Comparison of ENCODE assay signal across 18 cellular contexts in genomic region chr14:93018401-93018800, GRCh38.
DNase-seq lines count a peak whose midpoint lies in the region; ATAC-seq, FAIRE-seq and TF ChIP-seq lines count a peak whose summit lies in the region.
"Had no signal": no experiment of that assay in that cellular context is flagged by ENCODE, and none has a peak within 500 bp of the region (broad histone marks: within the 10 kb centered on the region; RNA-seq: fewer than 3 reads in every experiment).

No MANE protein-coding gene starts in this region.

- CTCF ChIA-PET in activated naive CD4-positive, alpha-beta T cell treated with anti-CD3 and anti-CD28 coated beads for 36 hours (lab: Charles Lee) = interaction anchor here (0.7 kb wide), 1 partner anchor 95 kb away, joined by 3 read pairs; no protein-coding TSS in a partner anchor
- CTCF ChIA-PET in PC-9 (lab: Charles Lee) = no interaction called here

- H3K36me3 ChIP-seq in right atrium auricular region (peaks cover 11% of the 10 kb centered on the region), uterus (no peaks in the 10 kb centered on the region), PC-9 (ENCODE audit: low read depth) (no peaks in the 10 kb centered on the region)

- no peaks in the 10 kb centered on the region for H3K9me2 ChIP-seq in PC-9 (ENCODE audit: insufficient read depth)

- no peaks in the 10 kb centered on the region for H3F3A ChIP-seq in PC-9 (ENCODE audit: insufficient read depth, low read depth)

- H2AFZ ChIP-seq in PC-9 = no peak overlapping the region

- H3K27ac Mint-ChIP-seq in neural crest cell (ENCODE audit: unreplicated experiment) = peak overlapping the region; percentile 62
- H3K27ac Mint-ChIP-seq in activated naive CD4-positive, alpha-beta T cell treated with anti-CD3 and anti-CD28 coated beads for 36 hours = no peak overlapping the region
- H3K27ac Mint-ChIP-seq: activated CD4-positive, alpha-beta T cell treated with anti-CD3 and anti-CD28 coated beads, Interleukin-2, amount 10 ng/mL, durations not matched to agents 7 days and 5 days had no signal

- H4K20me1 ChIP-seq in PC-9 (ENCODE audit: insufficient read depth) = no peaks in the 10 kb centered on the region

- intact Hi-C loops in Right ventricle myocardium superior (cut with DNase I) = no loop called here
- intact Hi-C loops in uterus (cut with DNase I; ENCODE audit: low total_unique reads) = no loop called here
- intact Hi-C loops in activated naive CD4-positive, alpha-beta T cell treated with anti-CD3 and anti-CD28 coated beads for 36 hours (cut with micrococcal nuclease) = no loop called here
- intact Hi-C loops in PC-9 (cut with micrococcal nuclease; ENCODE audit: unreplicated experiment) = no loop called here

- H3K4me3 Mint-ChIP-seq in neural crest cell = no peak overlapping the region
- no peak overlapping the region for H3K4me3 Mint-ChIP-seq in activated naive CD4-positive, alpha-beta T cell treated with anti-CD3 and anti-CD28 coated beads for 36 hours
- H3K4me3 Mint-ChIP-seq: activated CD4-positive, alpha-beta T cell treated with anti-CD3 and anti-CD28 coated beads, Interleukin-2, amount 10 ng/mL, durations not matched to agents 7 days and 5 days; activated naive CD4-positive, alpha-beta T cell treated with anti-CD3 and anti-CD28 coated beads, Interleukin-2, amount 10 ng/mL, durations not matched to agents 7 days and 5 days; CD4-positive, alpha-beta memory T cell had no signal

- peak overlapping the region; percentile 63 to 70 for H3K27ac ChIP-seq in right atrium auricular region
- H3K27ac ChIP-seq in uterus = peak overlapping the region; percentile 79 to 91
- no peak overlapping the region for H3K27ac ChIP-seq in PC-9

- BruUV-seq in PC-9 (replicated peaks; lab: Mats Ljungman, UMichigan) = no TSS peak

- H3K4me1 ChIP-seq in right atrium auricular region (peaks cover 0 to 77% of the 10 kb centered on the region in 2 donors), uterus (peaks cover 0 to 36% of the 10 kb centered on the region in 2 donors), PC-9 (replicated peaks; ENCODE audit: insufficient read depth) (peaks cover 6% of the 10 kb centered on the region; the same call in 1 of the 2 replicates)

- ATAC-seq in Right ventricle myocardium superior (ENCODE audit: poor library complexity) = no peak
- ATAC-seq: HCT116, left cardiac atrium had no signal

- no peak for TF ChIP-seq POLR2A in uterus (IDR thresholded peaks at IDR 0.05)

- no peak overlapping the region for H3K4me2 ChIP-seq in PC-9

- TF ChIP-seq CTCF in right atrium auricular region (IDR thresholded peaks at IDR 0.05) (no peak), neural crest cell (conservative IDR thresholded peaks at IDR 0.05) (no peak), uterus (IDR thresholded peaks at IDR 0.05) (no peak), PC-9 (conservative IDR thresholded peaks at IDR 0.05) (no peak)

- H3K4me1 Mint-ChIP-seq in neural crest cell = peaks cover 77% of the 10 kb centered on the region
- peaks cover 8% of the 10 kb centered on the region for H3K4me1 Mint-ChIP-seq in activated naive CD4-positive, alpha-beta T cell treated with anti-CD3 and anti-CD28 coated beads for 36 hours (ENCODE audit: low read depth)

- H3K79me2 ChIP-seq in PC-9 (ENCODE audit: low read depth) = peaks cover 4% of the 10 kb centered on the region; the same call in 1 of the 2 replicates

- no peaks in the 10 kb centered on the region for H3K27me3 Mint-ChIP-seq in neural crest cell (ENCODE audit: low read depth)
- H3K27me3 Mint-ChIP-seq in activated naive CD4-positive, alpha-beta T cell treated with anti-CD3 and anti-CD28 coated beads for 36 hours (ENCODE audit: low read depth) = no peaks in the 10 kb centered on the region
- H3K27me3 Mint-ChIP-seq: activated CD4-positive, alpha-beta T cell treated with anti-CD3 and anti-CD28 coated beads, Interleukin-2, amount 10 ng/mL, durations not matched to agents 7 days and 5 days; activated naive CD4-positive, alpha-beta T cell treated with anti-CD3 and anti-CD28 coated beads, Interleukin-2, amount 10 ng/mL, durations not matched to agents 7 days and 5 days; CD4-positive, alpha-beta memory T cell had no signal

- POLR2A ChIA-PET in PC-9 (lab: Charles Lee; ENCODE audit: unreplicated experiment) = no interaction called here

- H3K4me3 ChIP-seq in right atrium auricular region (no peak overlapping the region), uterus (no peak overlapping the region), PC-9 (no peak overlapping the region)

- peak; percentile 55 for FAIRE-seq in endometrium (lab: Jason Lieb, UNC)
- FAIRE-seq: A204.1 had no signal

- DNase-seq in right atrium auricular region (ENCODE audit: low spot score) (no peak), Right ventricle myocardium superior (no peak), neural crest cell (ENCODE audit: low read depth, low spot score) (no peak), uterus (no peak), DMS153 treated with DMSO at 0.1 percent for 48 hours (lab: John Stamatoyannopoulos, UW; ENCODE audit: unreplicated experiment) (no peak), PC-9 (no peak)
- no peak for DNase-seq in activated naive CD4-positive, alpha-beta T cell treated with anti-CD3 and anti-CD28 coated beads for 36 hours
- DNase-seq: activated CD4-positive, alpha-beta T cell treated with anti-CD3 and anti-CD28 coated beads, Interleukin-2, amount 10 ng/mL, durations not matched to agents 7 days and 5 days; activated naive CD4-positive, alpha-beta T cell treated with anti-CD3 and anti-CD28 coated beads, Interleukin-2, amount 10 ng/mL, durations not matched to agents 7 days and 5 days; CD4-positive, alpha-beta memory T cell; DMS79; left cardiac atrium; NCI-H146; NCI-H2227 treated with DMSO at 0.1 percent for 48 hours; stimulated activated naive CD4-positive, alpha-beta T cell had no signal

- no peaks in the 10 kb centered on the region for H3K27me3 ChIP-seq in right atrium auricular region
- H3K27me3 ChIP-seq in uterus = no peaks in the 10 kb centered on the region
- no peaks in the 10 kb centered on the region for H3K27me3 ChIP-seq in PC-9 (ENCODE audit: insufficient read depth, low read depth)

- peaks cover 2% of the 10 kb centered on the region for H3K36me3 Mint-ChIP-seq in neural crest cell (ENCODE audit: low read depth)
- no peaks in the 10 kb centered on the region for H3K36me3 Mint-ChIP-seq in activated naive CD4-positive, alpha-beta T cell treated with anti-CD3 and anti-CD28 coated beads for 36 hours (ENCODE audit: low read depth)

- H3K9me3 ChIP-seq in right atrium auricular region (no peaks in the 10 kb centered on the region), uterus (no peaks in the 10 kb centered on the region), PC-9 (ENCODE audit: insufficient read depth, low read depth) (no peaks in the 10 kb centered on the region)

- no peaks in the 10 kb centered on the region for H3K9me3 Mint-ChIP-seq in neural crest cell
- H3K9me3 Mint-ChIP-seq in activated naive CD4-positive, alpha-beta T cell treated with anti-CD3 and anti-CD28 coated beads for 36 hours = no peaks in the 10 kb centered on the region
- H3K9me3 Mint-ChIP-seq: activated CD4-positive, alpha-beta T cell treated with anti-CD3 and anti-CD28 coated beads, Interleukin-2, amount 10 ng/mL, durations not matched to agents 7 days and 5 days; activated naive CD4-positive, alpha-beta T cell treated with anti-CD3 and anti-CD28 coated beads, Interleukin-2, amount 10 ng/mL, durations not matched to agents 7 days and 5 days had no signal
